ENCODE assay signal across 8 cellular contexts in the genomic region with DNA sequence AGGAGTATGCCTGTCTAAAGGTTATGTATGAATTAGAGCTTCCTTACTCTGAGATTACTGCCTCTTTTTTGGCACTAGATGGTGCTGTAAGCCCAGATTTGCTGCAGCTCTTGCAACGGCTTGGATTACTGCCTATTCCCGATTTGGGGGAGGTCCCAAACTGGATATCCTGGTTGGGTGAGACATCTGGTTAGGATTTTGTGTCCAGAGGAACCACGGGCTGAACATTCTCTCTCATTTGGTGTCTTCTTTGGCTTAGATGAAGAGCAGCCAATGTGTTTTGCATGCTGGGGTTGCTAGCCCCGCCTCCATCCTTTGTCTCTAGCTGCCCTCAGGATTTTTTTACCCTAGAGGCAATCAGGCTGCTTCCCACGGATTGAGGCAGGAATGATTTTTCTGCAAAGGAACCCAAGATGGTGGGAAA.
DNase-seq lines count a peak whose midpoint lies in the region; ATAC-seq, FAIRE-seq and TF ChIP-seq lines count a peak whose summit lies in the region.

No MANE protein-coding gene starts in this region.

- DNase-seq in COLO829 (ENCODE audit: low spot score) (peak; percentile 57), NCI-H187 treated with DMSO at 0.1 percent for 48 hours (lab: John Stamatoyannopoulos, UW) (peak; percentile 24), coronary artery (ENCODE audit: low spot score) (no peak), left kidney (ENCODE audit: low read depth, low spot score) (peak; percentile 90), GF-D8 (lab: John Stamatoyannopoulos, UW) (no peak)
- peak; percentile 24 for DNase-seq in stimulated activated CD8-positive, alpha-beta memory T cell treated with anti-CD3 and anti-CD28 coated beads, Interleukin-4, amount 100 ng/mL, for 48 hours

- no peak for TF ChIP-seq CTCF in coronary artery (IDR thresholded peaks at IDR 0.05)

- ATAC-seq in GM21529 (IDR thresholded peaks at IDR 0.05; ENCODE audit: unreplicated experiment) = peak; percentile 68

- no peak overlapping the region for H3K27ac ChIP-seq in coronary artery

- peak; percentile 45 for FAIRE-seq in TTC549 (lab: Jason Lieb, UNC)

- H3K4me3 ChIP-seq in coronary artery = peak overlapping the region; percentile 43

Comparison
In these comparisons a context has a peak if more than half of its experiments do, and no peak if none do; other contexts are left out.
1. DNase-seq: peak in COLO829 (single experiment), NCI-H187 treated with DMSO at 0.1 percent for 48 hours (single experiment), left kidney (single experiment) and stimulated activated CD8-positive, alpha-beta memory T cell treated with anti-CD3 and anti-CD28 coated beads, Interleukin-4, amount 100 ng/mL, for 48 hours (single experiment); none in coronary artery (single experiment) and GF-D8 (single experiment).